In the genomic region with DNA sequence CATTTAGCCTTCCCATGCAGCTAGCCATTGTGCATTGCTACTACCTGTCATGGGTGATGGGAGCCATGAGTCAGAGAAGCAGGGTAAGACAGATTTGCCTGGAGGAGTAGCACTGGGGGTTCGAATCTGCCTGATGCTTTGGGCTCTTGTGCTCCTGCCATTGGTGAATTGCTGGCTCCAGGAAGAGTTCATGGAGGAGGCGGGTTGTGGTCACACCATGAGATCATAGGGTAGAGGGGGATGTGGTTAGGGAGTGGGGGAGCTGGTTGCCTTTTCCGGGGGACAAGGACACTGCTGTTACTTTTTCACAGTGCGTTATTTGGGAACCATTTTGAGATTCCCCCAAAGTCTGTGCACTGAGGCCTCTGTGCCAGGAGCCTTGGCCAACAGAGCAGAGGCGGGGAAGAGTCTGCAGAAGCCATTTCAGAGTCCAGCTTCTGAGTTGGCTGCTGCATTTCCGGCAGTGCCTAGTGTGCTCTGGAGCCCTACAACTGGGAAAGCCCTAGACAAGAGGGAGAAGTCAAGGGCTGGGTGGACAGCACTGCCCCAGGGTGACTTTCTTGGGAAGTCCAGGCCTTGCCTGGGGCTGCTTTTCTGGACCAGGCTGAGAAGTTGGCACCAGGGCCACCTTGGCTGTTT, we compare ENCODE assay signal across 15 cellular contexts. TPM values are rescaled to one million over a fixed set of nuclear protein-coding genes. Genes with fewer than 3 reads are reported as not detected.
DNase-seq lines count a peak whose midpoint lies in the region; ATAC-seq and TF ChIP-seq lines count a peak whose summit lies in the region.
"Had no signal": no experiment of that assay in that cellular context is flagged by ENCODE, and none has a peak within 500 bp of the region (broad histone marks: within the 10 kb centered on the region; RNA-seq: fewer than 3 reads in every experiment).

No MANE protein-coding gene starts in this region.

- H2AFZ ChIP-seq in GM23248 = no peak overlapping the region
- H2AFZ ChIP-seq in MM.1S (ENCODE audit: low read length) = no peak overlapping the region
- H2AFZ ChIP-seq in smooth muscle cell (ENCODE audit: low read depth) = no peak overlapping the region

- in situ Hi-C loops in GM23248 (cut with MboI) = no loop called here

- peak; percentile 32 for ATAC-seq in activated T-helper 17 cell treated with anti-CD3 and anti-CD28 coated beads, Interleukin-2, amount 50 U/mL, for 72 hours (replicated peaks)
- ATAC-seq in sciatic nerve (peak; percentile 1), GM19452 (IDR thresholded peaks at IDR 0.05; ENCODE audit: unreplicated experiment) (no peak), GM21737 (IDR thresholded peaks at IDR 0.05; ENCODE audit: unreplicated experiment) (no peak)

- H3K9me3 Mint-ChIP-seq in activated T-helper 17 cell treated with anti-CD3 and anti-CD28 coated beads, Interleukin-2, amount 50 U/mL, for 72 hours = no peaks in the 10 kb centered on the region

- DNase-seq in GM23248 (peak; percentile 24), MM.1S (no peak), sciatic nerve (ENCODE audit: low spot score) (no peak), smooth muscle cell (lab: John Stamatoyannopoulos, UW; ENCODE audit: unreplicated experiment) (no peak), NCI-H1694 (lab: John Stamatoyannopoulos, UW) (no peak)
- DNase-seq: activated CD4-positive, CD25-positive, alpha-beta regulatory T cell; AML-193; DMS 273 treated with DMSO at 0.1 percent for 48 hours; NCI-H2081 treated with DMSO at 0.1 percent for 48 hours; RPMI8226 had no signal

- no peaks in the 10 kb centered on the region for H3K27me3 Mint-ChIP-seq in activated T-helper 17 cell treated with anti-CD3 and anti-CD28 coated beads, Interleukin-2, amount 50 U/mL, for 72 hours

- H3F3A ChIP-seq in GM23248 (ENCODE audit: insufficient read depth) = no peaks in the 10 kb centered on the region
- peaks cover 8% of the 10 kb centered on the region; the same call in 1 of the 2 replicates for H3F3A ChIP-seq in MM.1S (ENCODE audit: insufficient read depth, low read length)
- no peaks in the 10 kb centered on the region for H3F3A ChIP-seq in smooth muscle cell (ENCODE audit: low read depth)

- H3K4me1 ChIP-seq in GM23248 (ENCODE audit: insufficient read depth) = peaks cover 9% of the 10 kb centered on the region
- H3K4me1 ChIP-seq in MM.1S (ENCODE audit: low read length) = peaks cover 31% of the 10 kb centered on the region
- peaks cover 7% of the 10 kb centered on the region for H3K4me1 ChIP-seq in smooth muscle cell (ENCODE audit: low read depth)

- peaks cover 5% of the 10 kb centered on the region for H3K4me1 Mint-ChIP-seq in activated T-helper 17 cell treated with anti-CD3 and anti-CD28 coated beads, Interleukin-2, amount 50 U/mL, for 72 hours

- H3K27me3 ChIP-seq in GM23248 (replicated peaks; ENCODE audit: insufficient read depth) (no peaks in the 10 kb centered on the region), MM.1S (replicated peaks; ENCODE audit: insufficient read depth, low read length) (no peaks in the 10 kb centered on the region), smooth muscle cell (ENCODE audit: low read depth) (no peaks in the 10 kb centered on the region)

- H3K9ac ChIP-seq in GM23248 = no peak overlapping the region
- no peak overlapping the region for H3K9ac ChIP-seq in MM.1S (ENCODE audit: low read length)
- H3K9ac ChIP-seq in smooth muscle cell (ENCODE audit: low read depth) = no peak overlapping the region

- TF ChIP-seq CTCF in MM.1S (IDR thresholded peaks at IDR 0.05; ENCODE audit: low read length) (no peak), smooth muscle cell (IDR thresholded peaks at IDR 0.05; ENCODE audit: borderline replicate concordance, insufficient read depth, poor library complexity, severe bottlenecking) (no peak)

- intact Hi-C loops in sciatic nerve (cut with DNase I) = no loop called here

- H3K4me3 ChIP-seq in GM23248 = no peak overlapping the region
- no peak overlapping the region for H3K4me3 ChIP-seq in MM.1S (ENCODE audit: low read length)
- H3K4me3 ChIP-seq in smooth muscle cell = no peak overlapping the region
- H3K4me3 ChIP-seq: prostate gland had no signal

- H3K27ac Mint-ChIP-seq in activated T-helper 17 cell treated with anti-CD3 and anti-CD28 coated beads, Interleukin-2, amount 50 U/mL, for 72 hours = no peak overlapping the region
- H3K27ac Mint-ChIP-seq: activated naive CD8-positive, alpha-beta T cell had no signal

- H3K4me3 Mint-ChIP-seq in activated T-helper 17 cell treated with anti-CD3 and anti-CD28 coated beads, Interleukin-2, amount 50 U/mL, for 72 hours = no peak overlapping the region
- H3K4me3 Mint-ChIP-seq: activated naive CD8-positive, alpha-beta T cell had no signal

- H3K27ac ChIP-seq in GM23248 (no peak overlapping the region; the same call in 1 of the 2 replicates), MM.1S (ENCODE audit: low read length) (no peak overlapping the region), smooth muscle cell (ENCODE audit: low read depth) (no peak overlapping the region)
- H3K27ac ChIP-seq: prostate gland had no signal

- H3K9me2 ChIP-seq in GM23248 (ENCODE audit: insufficient read depth) (no peaks in the 10 kb centered on the region), MM.1S (replicated peaks; ENCODE audit: insufficient read depth, low read length) (no peaks in the 10 kb centered on the region)

- no peaks in the 10 kb centered on the region for H3K9me3 ChIP-seq in GM23248 (ENCODE audit: low read depth)
- no peaks in the 10 kb centered on the region for H3K9me3 ChIP-seq in MM.1S (replicated peaks; ENCODE audit: insufficient read depth, low read length)
- no peaks in the 10 kb centered on the region for H3K9me3 ChIP-seq in smooth muscle cell (replicated peaks; ENCODE audit: low read depth)
- H3K9me3 ChIP-seq: prostate gland had no signal

- H4K20me1 ChIP-seq in GM23248 (ENCODE audit: insufficient read depth) (no peaks in the 10 kb centered on the region), MM.1S (ENCODE audit: insufficient read depth, low read length) (no peaks in the 10 kb centered on the region), smooth muscle cell (ENCODE audit: low read depth) (peaks cover 6% of the 10 kb centered on the region)

- no peaks in the 10 kb centered on the region for H3K36me3 Mint-ChIP-seq in activated T-helper 17 cell treated with anti-CD3 and anti-CD28 coated beads, Interleukin-2, amount 50 U/mL, for 72 hours (ENCODE audit: low read depth)

- H3K36me3 ChIP-seq in GM23248 (ENCODE audit: low read depth) (no peaks in the 10 kb centered on the region), MM.1S (replicated peaks; ENCODE audit: insufficient read depth, low read length) (no peaks in the 10 kb centered on the region), smooth muscle cell (ENCODE audit: low read depth) (no peaks in the 10 kb centered on the region)
- H3K36me3 ChIP-seq: prostate gland had no signal

- H3K4me2 ChIP-seq in GM23248 (ENCODE audit: unreplicated experiment) = no peak overlapping the region
- H3K4me2 ChIP-seq in MM.1S (ENCODE audit: low read depth, low read length) = peak overlapping the region; percentile 28; the same call in 1 of the 2 replicates
- H3K4me2 ChIP-seq in smooth muscle cell = no peak overlapping the region

- H3K79me2 ChIP-seq in GM23248 (ENCODE audit: insufficient read depth) (no peaks in the 10 kb centered on the region), MM.1S (ENCODE audit: low read length) (0 out of 2 replicates have a peak, but pooled peaks cover 4% of the 10 kb centered on the region), smooth muscle cell (ENCODE audit: low read depth) (peaks cover 5% of the 10 kb centered on the region)

- 54 to 64% methylated on average over 6 of the region's 6 CpGs for WGBS in GM23248 (ENCODE audit: low coverage in 1 of 2, low lambda C conversion rate in 2 of 2, missing lambda C conversion rate in 2 of 2), 2 experiments
- 94% methylated on average over 6 of the region's 6 CpGs for WGBS in smooth muscle cell (ENCODE audit: low lambda C conversion rate)

RNA-seq across cellular contexts. Expression of a gene that starts 6.2 kb away (rescaled TPM):
- 9.0 and 12.3 TPM in 2 replicates for total RNA-seq in GM23248 (2014; rRNA removed; shearing (Covaris generic))
- polyA plus RNA-seq in GM23248 (2016; fragmentation: Nextera tagmentation; extraction: Ambion mirVana) = 8.8 and 9.5 TPM in 2 replicates
- total RNA-seq in activated T-helper 17 cell treated with anti-CD3 and anti-CD28 coated beads, Interleukin-2, amount 50 U/mL, for 72 hours = not detected
- 46.4 TPM for total RNA-seq in sciatic nerve
- 13.3 and 16.1 TPM in 2 replicates for total RNA-seq in smooth muscle cell
- 18.7 and 20.2 TPM in 2 replicates for polyA plus RNA-seq in smooth muscle cell

Comparison
In these comparisons a context has a peak if more than half of its experiments do, and no peak if none do; other contexts are left out.
1. ATAC-seq: peak in activated T-helper 17 cell treated with anti-CD3 and anti-CD28 coated beads, Interleukin-2, amount 50 U/mL, for 72 hours (single experiment) and sciatic nerve (single experiment); none in GM19452 (single experiment) and GM21737 (single experiment).